Comparison of ENCODE assay signal across 25 cellular contexts in genomic region chrX:31374786-31375185, GRCh38.
"Had no signal": no experiment of that assay in that cellular context is flagged by ENCODE, and none has a peak within 500 bp of the region (broad histone marks: within the 10 kb centered on the region; RNA-seq: fewer than 3 reads in every experiment).

No MANE protein-coding gene starts in this region.

- H3K36me3 ChIP-seq: esophagus squamous epithelium, left lung, neural progenitor cell, right lobe of liver, suprapubic skin, transverse colon, upper lobe of right lung, uterus had no signal

- H3K9ac ChIP-seq: neural progenitor cell, parathyroid adenoma had no signal

- H3K9me3 ChIP-seq: esophagus squamous epithelium, left lung, right lobe of liver, suprapubic skin, transverse colon, upper lobe of right lung, uterus had no signal

- FAIRE-seq: endometrium, islet of Langerhans, small intestine had no signal

- H3K27me3 ChIP-seq: esophagus squamous epithelium, left lung, neural progenitor cell, right lobe of liver, suprapubic skin, transverse colon, upper lobe of right lung, uterus had no signal

- H3K4me1 ChIP-seq: left lung, neural progenitor cell, parathyroid adenoma, right lobe of liver, suprapubic skin, transverse colon, upper lobe of right lung, uterus had no signal

- H3K4me3 ChIP-seq: coronary artery, esophagus squamous epithelium, left lung, neural progenitor cell, right lobe of liver, suprapubic skin, transverse colon, upper lobe of right lung, uterus had no signal

- DNase-seq: effector memory CD8-positive, alpha-beta T cell; erythroblast; esophagus squamous epithelium; foreskin melanocyte; hypothalamus; left cardiac atrium; left lung; mesenchymal stem cell; midbrain; naive thymus-derived CD4-positive, alpha-beta T cell; right lobe of liver; small intestine; stimulated activated CD4-positive, alpha-beta T cell treated with anti-CD3 and anti-CD28 coated beads, Interleukin-15, amount 100 ng/mL, for 24 hours; stimulated activated CD4-positive, alpha-beta T cell treated with anti-CD3 and anti-CD28 coated beads, Interleukin-2, amount 100 ng/mL, for 48 hours; stimulated activated naive B cell treated with anti-CD40 and anti-IgM and Interleukin-4, amounts not matched to agents 10 μg/mL and 1 μg/mL and 100 μg/mL, for 72 hours; stimulated activated naive CD8-positive, alpha-beta T cell treated with anti-CD3 and anti-CD28 coated beads, Interleukin-15, amount 100 ng/mL, for 72 hours; transverse colon; upper lobe of right lung; uterus had no signal

- ATAC-seq: effector memory CD8-positive, alpha-beta T cell; left cardiac atrium; left lung; naive thymus-derived CD4-positive, alpha-beta T cell; right lobe of liver; stimulated activated naive B cell treated with anti-CD40 and anti-IgM and Interleukin-4, amounts not matched to agents 10 μg/mL and 1 μg/mL and 100 μg/mL, for 72 hours; stimulated activated naive CD8-positive, alpha-beta T cell treated with anti-CD3 and anti-CD28 coated beads, Interleukin-15, amount 100 ng/mL, for 72 hours; upper lobe of right lung had no signal

- H3K27ac ChIP-seq: coronary artery, esophagus squamous epithelium, left lung, neural progenitor cell, parathyroid adenoma, right lobe of liver, suprapubic skin, transverse colon, upper lobe of right lung, uterus had no signal
